In the genomic region with DNA sequence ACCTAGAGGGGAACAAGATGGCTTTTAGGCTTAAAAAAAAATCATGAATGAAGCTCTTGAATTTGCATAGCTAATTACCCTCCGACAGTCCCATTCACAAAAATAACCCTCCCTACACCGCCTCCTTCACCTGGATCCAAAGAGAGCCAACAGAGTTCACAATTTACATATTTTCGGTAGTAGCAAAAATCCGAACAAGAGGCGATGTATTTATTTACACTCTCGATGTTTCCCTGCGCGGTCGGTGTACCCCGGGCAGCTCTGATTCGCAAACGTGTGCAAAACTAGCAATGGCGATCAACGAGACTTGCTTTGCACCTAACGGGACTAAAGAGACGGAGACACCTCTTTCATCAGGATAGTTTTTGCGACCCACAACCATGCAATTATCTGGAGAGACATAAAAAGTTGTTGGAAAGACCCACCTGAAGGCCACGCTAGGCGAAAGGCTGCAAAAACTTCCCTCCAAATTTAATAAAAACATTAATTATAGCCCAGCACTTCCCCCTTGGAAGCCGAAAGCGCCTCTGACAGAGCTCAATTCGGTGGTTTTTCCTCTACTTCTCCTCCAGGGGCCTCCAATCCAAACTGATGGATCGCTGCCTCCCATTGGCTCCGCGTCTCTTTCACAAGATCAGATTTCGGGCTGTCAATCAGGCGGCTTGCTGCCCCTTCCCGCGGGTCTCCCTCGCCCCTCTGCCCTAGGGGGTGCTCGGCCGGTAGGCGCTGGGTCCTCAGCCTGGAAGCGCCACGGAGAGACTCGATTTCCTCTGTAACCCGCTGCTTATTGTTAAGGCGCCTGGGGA, we compare ENCODE assay signal across 8 cellular contexts. TPM values are rescaled to one million over a fixed set of nuclear protein-coding genes. Genes with fewer than 3 reads are reported as not detected.
DNase-seq lines count a peak whose midpoint lies in the region; ATAC-seq and TF ChIP-seq lines count a peak whose summit lies in the region.

TSS of gene ETV1 (minus strand) at position 529 of the 806 bp plus-strand sequence. CDS start 614 bp downstream, outside the sequence.

- no peak for TF ChIP-seq RAD21 in Ishikawa (IDR thresholded peaks at IDR 0.05; ENCODE audit: low read depth)

- H3K36me3 Mint-ChIP-seq in CD8-positive, alpha-beta T cell, result no peaks in the 10 kb centered on the region

- H3K4me3 ChIP-seq in CD8-positive, alpha-beta T cell (ENCODE audit: low read depth, low read length), result peak within 1 kb of the TSS; percentile 56
- H3K4me3 ChIP-seq in Peyer's patch, result peak within 1 kb of the TSS; percentile 34 to 78 (median 48)
- peak within 1 kb of the TSS; percentile 54 to 90 (median 76) for H3K4me3 ChIP-seq in dorsolateral prefrontal cortex

- intact Hi-C loops in CD8-positive, alpha-beta T cell (cut with DNase I, micrococcal nuclease), result loop anchor here (5.0 kb wide), 2 partner anchors 33 to 77 kb away; no protein-coding TSS in a partner anchor
- intact Hi-C loops in dorsolateral prefrontal cortex (cut with DNase I), result no loop called here

- POLR2A ChIA-PET in CD8-positive, alpha-beta T cell (lab: Charles Lee), result interaction anchor here (1.0 kb wide), 1 partner anchor 139 kb away, joined by 3 read pairs; no protein-coding TSS in a partner anchor

- CTCF ChIA-PET in CD8-positive, alpha-beta T cell (lab: Charles Lee), result no interaction called here

- ATAC-seq in CD8-positive, alpha-beta T cell, result no peak
- no peak for ATAC-seq in HG03521 (IDR thresholded peaks at IDR 0.05; ENCODE audit: unreplicated experiment)

- TF ChIP-seq POLR2A in Peyer's patch (IDR thresholded peaks at IDR 0.05), result no peak

- H3K36me3 ChIP-seq in CD8-positive, alpha-beta T cell (ENCODE audit: insufficient read depth, low read length), result no peaks in the 10 kb centered on the region
- H3K36me3 ChIP-seq in Peyer's patch, result no peaks in the 10 kb centered on the region

- H3K27ac Mint-ChIP-seq in CD8-positive, alpha-beta T cell, result no peak within 1 kb of the TSS

- no peaks in the 10 kb centered on the region for H3K9me3 ChIP-seq in CD8-positive, alpha-beta T cell (ENCODE audit: low read length)
- no peaks in the 10 kb centered on the region for H3K9me3 ChIP-seq in Peyer's patch

- TF ChIP-seq EP300 in Ishikawa (IDR thresholded peaks at IDR 0.05; ENCODE audit: borderline replicate concordance), result no peak

- H3K4me1 Mint-ChIP-seq in CD8-positive, alpha-beta T cell (ENCODE audit: low read depth), result no peaks in the 10 kb centered on the region

- DNase-seq in CD8-positive, alpha-beta T cell, result no peak
- DNase-seq in Peyer's patch (peak in 2 of 3 donors; percentile 52 to 55), dorsolateral prefrontal cortex (peak in 8 of 10 donors; percentile 55 to 76 (median 68)), left kidney (ENCODE audit: low read depth, low spot score) (peak; percentile 95), stromal cell of bone marrow (ENCODE audit: low read depth) (peak; percentile 72), epidermal melanocyte (ENCODE audit: insufficient read length, low spot score) (no peak)

- no peak within 1 kb of the TSS for H3K27ac ChIP-seq in CD8-positive, alpha-beta T cell (ENCODE audit: low read depth, low read length)
- peak within 1 kb of the TSS; percentile 55 to 73 (median 64) for H3K27ac ChIP-seq in Peyer's patch
- H3K27ac ChIP-seq in dorsolateral prefrontal cortex, result peak within 1 kb of the TSS; percentile 8 to 95 (median 79)

- peaks cover 12% of the 10 kb centered on the region for H3K27me3 Mint-ChIP-seq in CD8-positive, alpha-beta T cell (ENCODE audit: low read depth)

- peaks cover 20% of the 10 kb centered on the region for H3K4me1 ChIP-seq in CD8-positive, alpha-beta T cell (ENCODE audit: insufficient read depth, low read length)
- H3K4me1 ChIP-seq in Peyer's patch, result peaks cover 0 to 9% (median 0%) of the 10 kb centered on the region in 4 donors

- TF ChIP-seq CTCF in CD8-positive, alpha-beta T cell (IDR thresholded peaks at IDR 0.05), result no peak
- TF ChIP-seq CTCF in Peyer's patch (IDR thresholded peaks at IDR 0.05) (no peak), dorsolateral prefrontal cortex (IDR thresholded peaks at IDR 0.05 in 54 of 56, conservative IDR thresholded peaks at IDR 0.05 in 2 of 56; ENCODE audit: low read depth in 1 of 56, partially characterized antibody in 56 of 56) (peak in 39 of 56 donors; percentile 12 to 44 (median 32))

- H3K27me3 ChIP-seq in CD8-positive, alpha-beta T cell (ENCODE audit: insufficient read depth, low read length), result peaks cover 9% of the 10 kb centered on the region
- H3K27me3 ChIP-seq in Peyer's patch (no peaks in the 10 kb centered on the region), dorsolateral prefrontal cortex (peaks cover 0 to 3% (median 0%) of the 10 kb centered on the region in 45 donors)

- H3K9me3 Mint-ChIP-seq in CD8-positive, alpha-beta T cell, result no peaks in the 10 kb centered on the region

- no peak within 1 kb of the TSS for H3K4me3 Mint-ChIP-seq in CD8-positive, alpha-beta T cell

TF ChIP-seq in Ishikawa, 13 proteins besides CTCF, POLR2A, EP300 and RAD21:
- TF ChIP-seq ZBTB7A (IDR thresholded peaks at IDR 0.05; ENCODE audit: low read depth) (0 out of 2 replicates have a peak, but pooled peaks have one; percentile 55), YY1 (IDR thresholded peaks at IDR 0.05; ENCODE audit: low read depth) (no peak)

RNA-seq across cellular contexts. Expression of gene ETV1, which starts in this region (rescaled TPM):
- total RNA-seq in CD8-positive, alpha-beta T cell, result not detected
- total RNA-seq in Peyer's patch (1 to 10 TPM; 1.6 to 5.1 (median 2.0) TPM), dorsolateral prefrontal cortex (10 to 100 TPM; 19.5 to 70.3 (median 38.4) TPM)

Comparison
In these comparisons a context has a peak if more than half of its experiments do, and no peak if none do; other contexts are left out.
1. DNase-seq: peak in Peyer's patch (2 of 3), dorsolateral prefrontal cortex (8 of 10), left kidney (single experiment) and stromal cell of bone marrow (single experiment); none in CD8-positive, alpha-beta T cell (0 of 7) and epidermal melanocyte (single experiment).
2. CTCF ChIP-seq: peak in dorsolateral prefrontal cortex (39 of 56); none in CD8-positive, alpha-beta T cell (single experiment) and Peyer's patch (0 of 6).
3. intact Hi-C loops: an anchor here in CD8-positive, alpha-beta T cell (5.0 kb wide); none called in dorsolateral prefrontal cortex.
4. Peak in every context shown above with its lines, with median percentiles within 50 percentile points of each other: H3K4me3 ChIP-seq.